22 cellular contexts compared by ENCODE assay signal in genomic region chr6:39441301-39441700, GRCh38.
DNase-seq lines count a peak whose midpoint lies in the region; TF ChIP-seq lines count a peak whose summit lies in the region.
"Had no signal": no experiment of that assay in that cellular context is flagged by ENCODE, and none has a peak within 500 bp of the region (broad histone marks: within the 10 kb centered on the region; RNA-seq: fewer than 3 reads in every experiment).

No MANE protein-coding gene starts in this region.

- peaks cover 0 to 5% (median 0%) of the 10 kb centered on the region in 4 donors for H3K4me1 ChIP-seq in esophagus muscularis mucosa
- H3K4me1 ChIP-seq: BE2C, SJSA1 had no signal

- H3K9me3 ChIP-seq in esophagus muscularis mucosa: no peaks in the 10 kb centered on the region
- H3K9me3 ChIP-seq: BE2C had no signal

- no peaks in the 10 kb centered on the region for H3K4me1 Mint-ChIP-seq in CD14-positive monocyte

- H3K9me3 Mint-ChIP-seq in CD14-positive monocyte: peaks cover 0 to 6% (median 0%) of the 10 kb centered on the region in 7 donors

- H3K4me3 Mint-ChIP-seq in CD14-positive monocyte: no peak overlapping the region

- intact Hi-C loops in esophagus muscularis mucosa (cut with DNase I): no loop called here
- intact Hi-C loops in CD14-positive monocyte (cut with micrococcal nuclease): no loop called here

- peaks cover 4 to 5% (median 5%) of the 10 kb centered on the region in 3 donors for H3K27me3 Mint-ChIP-seq in CD14-positive monocyte (ENCODE audit: low read depth in 3 of 3)

- TF ChIP-seq POLR2A in esophagus muscularis mucosa (IDR thresholded peaks at IDR 0.05; ENCODE audit: low read depth): no peak

- no peak for TF ChIP-seq CTCF in esophagus muscularis mucosa (IDR thresholded peaks at IDR 0.05)
- TF ChIP-seq CTCF in CD14-positive monocyte (IDR thresholded peaks at IDR 0.05): no peak

- TF ChIP-seq EP300 in esophagus muscularis mucosa (IDR thresholded peaks at IDR 0.05): no peak

- 99% methylated on average over 6 of the region's 6 CpGs for WGBS in esophagus muscularis mucosa

- H3K27ac ChIP-seq in esophagus muscularis mucosa (replicated peaks in 1 of 4): no peak overlapping the region
- H3K27ac ChIP-seq: 22Rv1, GM23248, SJSA1 had no signal

- H3K27me3 ChIP-seq in esophagus muscularis mucosa: no peaks in the 10 kb centered on the region
- H3K27me3 ChIP-seq: BE2C, SJSA1 had no signal

- H3K4me3 ChIP-seq in esophagus muscularis mucosa: no peak overlapping the region
- H3K4me3 ChIP-seq: GM23248, SJSA1 had no signal

- H3K27ac Mint-ChIP-seq in CD14-positive monocyte: no peak overlapping the region

- no peaks in the 10 kb centered on the region for H3K36me3 ChIP-seq in esophagus muscularis mucosa
- H3K36me3 ChIP-seq: BE2C, SJSA1 had no signal

- no peaks in the 10 kb centered on the region for H3K36me3 Mint-ChIP-seq in CD14-positive monocyte

- peak; percentile 62 for DNase-seq in DMS 273 (lab: John Stamatoyannopoulos, UW; ENCODE audit: unreplicated experiment)
- DNase-seq in DMS 273 treated with DMSO at 0.1 percent for 48 hours (lab: John Stamatoyannopoulos, UW): no peak
- peak; percentile 12 for DNase-seq in NCI-H146 treated with DMSO at 0.1 percent for 48 hours (lab: John Stamatoyannopoulos, UW; ENCODE audit: unreplicated experiment)
- DNase-seq in NCI-H345 treated with DMSO at 0.1 percent for 48 hours (lab: John Stamatoyannopoulos, UW; ENCODE audit: unreplicated experiment): peak; percentile 2
- peak; percentile 64 for DNase-seq in esophagus muscularis mucosa (ENCODE audit: extremely low spot score)
- DNase-seq in CD14-positive monocyte (ENCODE audit: low spot score): no peak
- DNase-seq in AG08395 (ENCODE audit: low spot score): no peak
- no peak for DNase-seq in NCI-H774 (lab: John Stamatoyannopoulos, UW)
- DNase-seq: BE2C, Calu3, DMS53, GM23248, H7, Karpas-422, NCI-H1105, NCI-H187 treated with DMSO at 0.1 percent for 48 hours, NCI-H510A treated with DMSO at 0.1 percent for 48 hours, Right ventricle myocardium superior, RPMI8226, T-helper 2 cell had no signal

Comparison
In these comparisons a context has a peak if more than half of its experiments do, and no peak if none do; other contexts are left out.
1. DNase-seq: peak in DMS 273 (single experiment), NCI-H146 treated with DMSO at 0.1 percent for 48 hours (single experiment), NCI-H345 treated with DMSO at 0.1 percent for 48 hours (single experiment) and esophagus muscularis mucosa (single experiment); none in DMS 273 treated with DMSO at 0.1 percent for 48 hours (single experiment), CD14-positive monocyte (single experiment), AG08395 (single experiment) and NCI-H774 (single experiment).